ENCODE assay signal across 8 cellular contexts in the genomic region with DNA sequence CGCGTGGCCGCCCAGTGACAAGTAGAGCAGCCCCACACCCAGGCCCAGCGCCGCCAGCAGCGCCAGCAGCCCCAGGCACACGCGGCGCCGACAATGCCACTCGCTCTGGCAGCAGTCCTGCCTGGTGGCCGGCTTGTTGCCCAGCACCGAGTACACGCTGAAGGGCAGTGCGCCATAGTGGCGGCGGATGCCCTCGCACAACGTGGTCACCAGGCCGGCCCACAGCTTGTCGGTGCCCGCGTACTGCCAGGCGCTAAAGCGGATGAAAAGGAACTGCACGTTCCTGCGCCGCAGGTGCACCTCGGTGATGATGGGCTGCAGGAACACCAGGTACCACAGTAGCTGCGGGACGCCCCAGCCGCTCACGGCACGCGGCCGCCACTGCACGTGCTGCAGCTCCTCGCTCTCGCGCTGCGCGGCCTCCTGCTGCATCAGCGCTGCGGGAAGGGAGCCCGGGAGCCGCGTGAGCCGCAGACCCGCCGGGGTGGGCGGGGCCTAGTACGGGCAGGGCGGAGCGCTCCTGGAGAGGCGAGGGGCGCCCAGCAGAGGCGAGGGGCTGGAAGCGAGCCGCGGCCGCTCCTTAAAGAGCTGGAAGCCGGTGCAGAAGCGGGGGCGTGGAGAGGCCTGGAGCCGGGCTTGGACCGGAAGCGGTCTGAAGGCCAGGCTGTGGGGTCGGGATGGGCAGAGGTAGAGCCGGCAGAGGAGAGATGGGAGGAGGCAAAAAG. TPM values are rescaled to one million over a fixed set of nuclear protein-coding genes. Genes with fewer than 3 reads are reported as not detected.
DNase-seq lines count a peak whose midpoint lies in the region; ATAC-seq and TF ChIP-seq lines count a peak whose summit lies in the region.

No MANE protein-coding gene starts in this region.

- intact Hi-C loops in sigmoid colon (cut with DNase I) = no loop called here

- peak overlapping the region; percentile 51 for H3K9ac ChIP-seq in NT2/D1 (ENCODE audit: insufficient read length, low read depth)

- no peak for TF ChIP-seq POLR2A in sigmoid colon (IDR thresholded peaks at IDR 0.05)

- peaks cover 33% of the 10 kb centered on the region for H3K4me1 ChIP-seq in NT2/D1 (ENCODE audit: insufficient read depth, insufficient read length)
- peaks cover 0 to 28% (median 24%) of the 10 kb centered on the region in 4 donors for H3K4me1 ChIP-seq in sigmoid colon

- H3K27me3 ChIP-seq in NT2/D1 (ENCODE audit: insufficient read depth, insufficient read length) = peaks cover 22% of the 10 kb centered on the region
- H3K27me3 ChIP-seq in sigmoid colon = peaks cover 33 to 76% (median 47%) of the 10 kb centered on the region in 3 donors

- no peak for TF ChIP-seq CTCF in sigmoid colon (IDR thresholded peaks at IDR 0.05)

- no peak for TF ChIP-seq EP300 in sigmoid colon (IDR thresholded peaks at IDR 0.05)

- ATAC-seq in HG02759 (IDR thresholded peaks at IDR 0.05; ENCODE audit: unreplicated experiment) = no peak

- H3K27ac ChIP-seq in sigmoid colon = no peak overlapping the region

- DNase-seq in C1 segment of cervical spinal cord (lab: John Stamatoyannopoulos, UW) = peak in 8 of 14 donors; percentile 10 to 44 (median 33)
- no peak for DNase-seq in NT2/D1 (ENCODE audit: low read depth, low spot score)
- peak in 37 of 56 donors; percentile 5 to 78 (median 48) for DNase-seq in amygdala (lab: John Stamatoyannopoulos, UW)
- DNase-seq in hypothalamus (lab: John Stamatoyannopoulos, UW) = peak in 34 of 51 donors; percentile 8 to 65 (median 52)
- DNase-seq in sigmoid colon = no peak
- no peak for DNase-seq in NCI-H2227 treated with DMSO at 0.1 percent for 48 hours (lab: John Stamatoyannopoulos, UW)
- no peak for DNase-seq in GF-D8 (lab: John Stamatoyannopoulos, UW)

- H3K9me3 ChIP-seq in NT2/D1 (ENCODE audit: insufficient read depth, low read length) (no peaks in the 10 kb centered on the region), sigmoid colon (no peaks in the 10 kb centered on the region)

- H3K4me3 ChIP-seq in NT2/D1 (ENCODE audit: insufficient read length, low read depth) = no peak overlapping the region
- peak overlapping the region in 3 of 4 donors; percentile 7 to 26 (median 23) for H3K4me3 ChIP-seq in sigmoid colon

- 2 to 3% methylated on average over 69 of the region's 69 CpGs for WGBS in sigmoid colon, 2 donors

- H3K36me3 ChIP-seq in NT2/D1 (ENCODE audit: insufficient read depth, insufficient read length, low read length) (peaks cover 23% of the 10 kb centered on the region), sigmoid colon (no peaks in the 10 kb centered on the region)

RNA-seq across cellular contexts. Expression of gene NKPD1, which starts 7.3 kb away (rescaled TPM):
- total RNA-seq in sigmoid colon = under 1 TPM in 1 of 4 donors, not detected in 3; 0.83 TPM
- under 1 TPM in 1 of 3 donors, not detected in 2; 0.12 TPM for polyA plus RNA-seq in sigmoid colon

RNA-seq across cellular contexts. Expression of gene TRAPPC6A, which starts 24.5 kb away (rescaled TPM):
- total RNA-seq in sigmoid colon = 10 to 100 TPM; 15.1 to 36.4 (median 27.2) TPM
- 10 to 100 TPM; 50.3 to 67.5 (median 66.1) TPM for polyA plus RNA-seq in sigmoid colon

RNA-seq across cellular contexts. Expression of gene BLOC1S3, which starts 25.1 kb away (rescaled TPM):
- 10 to 100 TPM in 1 of 4 donors, 1 to 10 TPM in 3; 6.1 to 10.9 (median 7.8) TPM for total RNA-seq in sigmoid colon
- 1 to 10 TPM; 2.8 to 7.0 (median 3.0) TPM for polyA plus RNA-seq in sigmoid colon

Comparison
In these comparisons a context has a peak if more than half of its experiments do, and no peak if none do; other contexts are left out.
1. DNase-seq: peak in C1 segment of cervical spinal cord (8 of 14), amygdala (37 of 56) and hypothalamus (34 of 51); none in NT2/D1 (single experiment), sigmoid colon (single experiment), NCI-H2227 treated with DMSO at 0.1 percent for 48 hours (single experiment) and GF-D8 (single experiment).